In genomic region chr2:178828496-178828895, GRCh38 we compare ENCODE assay signal across 19 cellular contexts. TPM values are rescaled to one million over a fixed set of nuclear protein-coding genes. Genes with fewer than 3 reads are reported as not detected.
DNase-seq lines count a peak whose midpoint lies in the region; ATAC-seq and TF ChIP-seq lines count a peak whose summit lies in the region.
"Had no signal": no experiment of that assay in that cellular context is flagged by ENCODE, and none has a peak within 500 bp of the region (broad histone marks: within the 10 kb centered on the region; RNA-seq: fewer than 3 reads in every experiment).

No MANE protein-coding gene starts in this region.

- H3K9me3 ChIP-seq in HAP-1 (no peaks in the 10 kb centered on the region), gastrocnemius medialis (no peaks in the 10 kb centered on the region)

- no peak for TF ChIP-seq POLR2A in gastrocnemius medialis (IDR thresholded peaks at IDR 0.05)

- H3K27ac ChIP-seq in gastrocnemius medialis (peak overlapping the region in 3 of 4 donors; percentile 21 to 70 (median 70)), foreskin keratinocyte (no peak overlapping the region)
- H3K27ac ChIP-seq: SJCRH30 had no signal

- ATAC-seq in gastrocnemius medialis (no peak), foreskin keratinocyte (no peak)

- intact Hi-C loops in gastrocnemius medialis (cut with DNase I; ENCODE audit: low total_unique reads): no loop called here

- H3K4me1 ChIP-seq in HAP-1 (peaks cover 14% of the 10 kb centered on the region), gastrocnemius medialis (peaks cover 24 to 40% of the 10 kb centered on the region in 2 donors), foreskin keratinocyte (no peaks in the 10 kb centered on the region)

- no peak overlapping the region for H3K4me3 ChIP-seq in HAP-1
- peak overlapping the region in 2 of 4 donors; percentile 0 to 40 for H3K4me3 ChIP-seq in gastrocnemius medialis
- H3K4me3 ChIP-seq: SJCRH30 had no signal

- H3K36me3 ChIP-seq in HAP-1 (replicated peaks) (no peaks in the 10 kb centered on the region), gastrocnemius medialis (no peaks in the 10 kb centered on the region)
- H3K36me3 ChIP-seq: SJCRH30 had no signal

- TF ChIP-seq CTCF in gastrocnemius medialis (IDR thresholded peaks at IDR 0.05 in 4 of 5, conservative IDR thresholded peaks at IDR 0.05 in 1 of 5) (no peak), foreskin keratinocyte (conservative IDR thresholded peaks at IDR 0.05) (no peak)

- H3K27me3 ChIP-seq in HAP-1 (ENCODE audit: low read depth) (no peaks in the 10 kb centered on the region), gastrocnemius medialis (no peaks in the 10 kb centered on the region), foreskin keratinocyte (peaks cover 2% of the 10 kb centered on the region)
- H3K27me3 ChIP-seq: SJCRH30 had no signal

- in situ Hi-C loops in HAP-1 (cut with MboI; ENCODE audit: low sequenced_read_pairs) (no loop called here), gastrocnemius medialis (cut with MboI; ENCODE audit: low sequenced_read_pairs in 4 of 4) (no loop called here)

- DNase-seq in NCI-H748 (lab: John Stamatoyannopoulos, UW; ENCODE audit: unreplicated experiment) (peak; percentile 9), NCI-H748 treated with DMSO at 0.1 percent for 48 hours (lab: John Stamatoyannopoulos, UW) (no peak), HAP-1 (ENCODE audit: low spot score in 2 of 2) (peak; percentile 14 to 43), dermis blood vessel endothelial cell (peak; percentile 38), gastrocnemius medialis (no peak), foreskin keratinocyte (no peak), NCI-H146 treated with DMSO at 0.1 percent for 48 hours (lab: John Stamatoyannopoulos, UW; ENCODE audit: unreplicated experiment) (no peak), NCI-H2081 (lab: John Stamatoyannopoulos, UW) (no peak)
- DNase-seq: 8988T; GOT3; KG1; NCI-H1436; NCI-H2107; NCI-H526 treated with DMSO at 0.1 percent for 48 hours; NK-92 treated with Interleukin-12 subunit alpha and Interleukin-12 subunit beta, amount 100 ng/mL, for 24 hours; OCI-M1; RPMI8226 had no signal

RNA-seq across cellular contexts. Expression of gene TTN, which starts 21.3 kb away (rescaled TPM):
- 1.5 and 1.8 TPM in 2 replicates for total RNA-seq in dermis blood vessel endothelial cell
- total RNA-seq in gastrocnemius medialis: 1,000 to 10,000 TPM; 4,552 to 9,701 (median 7,268) TPM
- not detected in 2 replicates for total RNA-seq in foreskin keratinocyte
- polyA plus RNA-seq in foreskin keratinocyte: not detected in 2 replicates
- polyA plus RNA-seq: BJ had no signal

Comparison
In these comparisons a context has a peak if more than half of its experiments do, and no peak if none do; other contexts are left out.
1. DNase-seq: peak in NCI-H748 (single experiment), HAP-1 (2 of 2) and dermis blood vessel endothelial cell (single experiment); none in NCI-H748 treated with DMSO at 0.1 percent for 48 hours (single experiment), gastrocnemius medialis (0 of 2), foreskin keratinocyte (0 of 2), NCI-H146 treated with DMSO at 0.1 percent for 48 hours (single experiment) and NCI-H2081 (0 of 2).
2. RNA of gene TTN, which starts 21.3 kb away (total RNA-seq): 4,552 to 9,701 TPM in gastrocnemius medialis; 1.5 to 1.8 TPM in dermis blood vessel endothelial cell and not detected in foreskin keratinocyte; every median in the first group is over 1,000 times any median in the second.